In the genomic region with DNA sequence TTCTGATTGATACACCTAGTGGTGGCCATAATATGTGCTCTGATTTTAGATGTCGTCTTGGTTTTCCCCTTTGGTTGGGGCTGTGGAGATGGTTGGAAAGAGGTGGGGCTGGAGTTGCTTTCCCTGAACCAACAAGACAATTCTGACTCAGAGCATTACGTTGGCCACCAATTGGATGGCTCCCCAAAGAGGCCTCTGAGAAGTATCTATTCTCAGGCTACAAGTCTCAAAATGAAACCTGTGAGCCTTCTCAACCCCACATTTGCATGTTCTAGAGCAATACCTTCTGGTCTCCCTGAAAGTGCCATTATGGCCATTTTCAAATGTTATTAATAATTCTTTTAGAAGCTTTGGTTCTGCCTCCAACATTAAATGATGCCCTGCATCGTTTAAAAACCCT, we compare ENCODE assay signal across 13 cellular contexts.
DNase-seq lines count a peak whose midpoint lies in the region; ATAC-seq and TF ChIP-seq lines count a peak whose summit lies in the region.
"Had no signal": no experiment of that assay in that cellular context is flagged by ENCODE, and none has a peak within 500 bp of the region (broad histone marks: within the 10 kb centered on the region; RNA-seq: fewer than 3 reads in every experiment).

No MANE protein-coding gene starts in this region.

- DNase-seq in NCI-H1694 treated with DMSO at 0.1 percent for 48 hours (lab: John Stamatoyannopoulos, UW) (no peak), ACHN (no peak), upper lobe of right lung (no peak), AG08396 (ENCODE audit: low spot score) (no peak)
- DNase-seq: body of pancreas, NCI-H446 treated with DMSO at 0.1 percent for 48 hours, trophoblast cell had no signal

- peak; percentile 99 for ATAC-seq in GM18498 (IDR thresholded peaks at IDR 0.05; ENCODE audit: unreplicated experiment)
- peak; percentile 98 for ATAC-seq in GM19351 (IDR thresholded peaks at IDR 0.05; ENCODE audit: unreplicated experiment)
- peak; percentile 99 for ATAC-seq in HG02798 (IDR thresholded peaks at IDR 0.05; ENCODE audit: poor library complexity, unreplicated experiment)
- ATAC-seq in HG03520 (IDR thresholded peaks at IDR 0.05; ENCODE audit: unreplicated experiment): peak; percentile 98
- no peak for ATAC-seq in upper lobe of right lung
- ATAC-seq: body of pancreas had no signal

- no peaks in the 10 kb centered on the region for H3K36me3 ChIP-seq in upper lobe of right lung
- H3K36me3 ChIP-seq: BLaER1 treated with 17β-estradiol and CSF1 and Interleukin-3, amounts not matched to agents 10 nM and 100 nM; neutrophil had no signal

- no peaks in the 10 kb centered on the region for H3K4me1 ChIP-seq in upper lobe of right lung
- H3K4me1 ChIP-seq: BLaER1 treated with 17β-estradiol and CSF1 and Interleukin-3, amounts not matched to agents 10 nM and 100 nM; body of pancreas had no signal

- intact Hi-C loops in upper lobe of right lung (cut with DNase I): no loop called here

- no peak for TF ChIP-seq CTCF in upper lobe of right lung (IDR thresholded peaks at IDR 0.05)

- in situ Hi-C loops in ACHN (cut with HindIII; ENCODE audit: low pct_ligation_motif_present, low pct_unique_long_range_greater_than_20kb, low sequenced_read_pairs): no loop called here

- H3K27me3 ChIP-seq in upper lobe of right lung: no peaks in the 10 kb centered on the region
- H3K27me3 ChIP-seq: BLaER1 treated with 17β-estradiol and CSF1 and Interleukin-3, amounts not matched to agents 10 nM and 100 nM; body of pancreas; neutrophil had no signal

- H3K4me3 ChIP-seq in upper lobe of right lung: no peak overlapping the region
- H3K4me3 ChIP-seq: BLaER1 treated with 17β-estradiol and CSF1 and Interleukin-3, amounts not matched to agents 10 nM and 100 nM; body of pancreas had no signal

- H3K27ac ChIP-seq in upper lobe of right lung: no peak overlapping the region
- H3K27ac ChIP-seq: BLaER1 treated with 17β-estradiol and CSF1 and Interleukin-3, amounts not matched to agents 10 nM and 100 nM; body of pancreas; neutrophil had no signal

- no peaks in the 10 kb centered on the region for H3K9me3 ChIP-seq in upper lobe of right lung
- H3K9me3 ChIP-seq: BLaER1 treated with 17β-estradiol and CSF1 and Interleukin-3, amounts not matched to agents 10 nM and 100 nM; body of pancreas; neutrophil had no signal
